ENCODE assay signal across 19 cellular contexts in the genomic region with DNA sequence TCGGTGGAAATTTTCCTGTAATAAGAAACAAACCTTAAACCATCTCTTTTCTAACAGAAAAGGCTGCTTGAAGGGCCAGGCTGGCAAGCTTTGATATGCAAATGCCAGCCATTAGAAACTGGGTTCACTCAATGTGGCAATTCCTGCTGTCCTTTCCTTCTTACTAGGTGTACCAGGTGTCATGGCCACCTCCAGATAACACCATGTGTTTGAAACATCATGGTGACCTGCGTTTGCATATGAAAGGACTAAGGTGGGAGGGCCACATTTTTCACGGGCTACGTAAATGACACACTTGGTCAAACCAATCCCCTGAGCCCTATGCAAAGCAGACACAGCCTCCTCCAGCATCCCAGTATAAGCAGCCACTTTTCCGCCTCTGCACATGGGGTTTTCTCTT.
"Had no signal": no experiment of that assay in that cellular context is flagged by ENCODE, and none has a peak within 500 bp of the region (broad histone marks: within the 10 kb centered on the region; RNA-seq: fewer than 3 reads in every experiment).

No MANE protein-coding gene starts in this region.

- H3K4me3 ChIP-seq: cardiac muscle cell, left ventricle myocardium inferior, mucosa of descending colon, pancreas, smooth muscle cell had no signal

- H3K4me2 ChIP-seq: smooth muscle cell had no signal

- H3K4me1 ChIP-seq: left ventricle myocardium inferior, pancreas had no signal

- H3K27ac ChIP-seq: cardiac muscle cell, left ventricle myocardium inferior, pancreas had no signal

- FAIRE-seq: pancreas had no signal

- H3K36me3 ChIP-seq: cardiac muscle cell, left ventricle myocardium inferior, pancreas had no signal

- DNase-seq: activated CD4-positive, alpha-beta T cell treated with anti-CD3 and anti-CD28 coated beads, Interleukin-2, amount 10 ng/mL, durations not matched to agents 24 days and 14 days; activated CD8-positive, alpha-beta T cell treated with anti-CD3 and anti-CD28 coated beads for 36 hours; activated naive CD4-positive, alpha-beta T cell treated with Interleukin-2 at 50 U/mL for 16 hours; activated naive CD8-positive, alpha-beta T cell treated with anti-CD3 and anti-CD28 coated beads, Interleukin-2, amount 10 ng/mL, durations not matched to agents 7 days and 5 days; activated T-cell treated with anti-CD3 and anti-CD28 coated beads, Interleukin-2, amount 50 U/mL, for 1 hour; amygdala; effector CD8-positive, alpha-beta T cell; foreskin fibroblast; immature natural killer cell; kidney glomerular epithelial cell; left ventricle myocardium inferior; mucosa of descending colon; naive B cell; pancreas; stimulated activated naive CD4-positive, alpha-beta T cell; T-cell had no signal

- ATAC-seq: activated CD8-positive, alpha-beta T cell treated with anti-CD3 and anti-CD28 coated beads for 36 hours; mucosa of descending colon; pancreas; sciatic nerve; T-cell had no signal

- H3K27me3 ChIP-seq: pancreas had no signal

- H3K9me3 ChIP-seq: left ventricle myocardium inferior, mucosa of descending colon, pancreas had no signal
